ENCODE assay signal across 21 cellular contexts in genomic region chr21:20698585-20698984, GRCh38.
DNase-seq lines count a peak whose midpoint lies in the region; ATAC-seq and TF ChIP-seq lines count a peak whose summit lies in the region.
"Had no signal": no experiment of that assay in that cellular context is flagged by ENCODE, and none has a peak within 500 bp of the region (broad histone marks: within the 10 kb centered on the region; RNA-seq: fewer than 3 reads in every experiment).

No MANE protein-coding gene starts in this region.

- H3K56ac ChIP-seq in mesendoderm (ENCODE audit: low read length): no peak overlapping the region

- H3K79me1 ChIP-seq in mesendoderm (ENCODE audit: low read length): no peaks in the 10 kb centered on the region

- H4K5ac ChIP-seq in mesendoderm (ENCODE audit: low read length): no peak overlapping the region

- peaks cover 4% of the 10 kb centered on the region; the same call in 1 of the 2 replicates for H3K9me2 ChIP-seq in GM23338 (ENCODE audit: insufficient read depth)

- no peaks in the 10 kb centered on the region for H3F3A ChIP-seq in GM23338 (replicated peaks; ENCODE audit: low read depth)

- POLR2A ChIA-PET in WTC11 (lab: Charles Lee): no interaction called here

- ATAC-seq in GM23338 (peak; percentile 56), WTC11 (peak; percentile 87), GM18909 (IDR thresholded peaks at IDR 0.05; ENCODE audit: poor library complexity, unreplicated experiment) (no peak)
- ATAC-seq: A549; CD8-positive, alpha-beta T cell; HCT116 had no signal

- CTCF ChIA-PET in WTC11 (lab: Charles Lee): no interaction called here

- H3K18ac ChIP-seq in mesendoderm (ENCODE audit: low read length): no peak overlapping the region

- no peaks in the 10 kb centered on the region for H4K20me1 ChIP-seq in GM23338 (replicated peaks; ENCODE audit: insufficient read depth)
- H4K20me1 ChIP-seq: BLaER1 treated with 17β-estradiol and CSF1 and Interleukin-3, amounts not matched to agents 10 nM and 100 nM had no signal

- H3K4me2 ChIP-seq in GM23338: 0 out of 2 replicates have a peak overlapping the region, but pooled peaks have one; percentile 33
- H3K4me2 ChIP-seq in mesendoderm (ENCODE audit: low read length): no peak overlapping the region
- H3K4me2 ChIP-seq: A549; BLaER1 treated with 17β-estradiol and CSF1 and Interleukin-3, amounts not matched to agents 10 nM and 100 nM had no signal

- no peak overlapping the region for H2BK15ac ChIP-seq in mesendoderm (replicated peaks; ENCODE audit: low read depth)

- H3K36me3 Mint-ChIP-seq in GM23338 (ENCODE audit: low read depth): no peaks in the 10 kb centered on the region
- H3K36me3 Mint-ChIP-seq in WTC11: no peaks in the 10 kb centered on the region; the same call in 1 of the 2 replicates
- H3K36me3 Mint-ChIP-seq: CD14-positive monocyte; CD8-positive, alpha-beta T cell had no signal

- H3K4me3 Mint-ChIP-seq in GM23338 (no peak overlapping the region), WTC11 (no peak overlapping the region)
- H3K4me3 Mint-ChIP-seq: CD14-positive monocyte; CD8-positive, alpha-beta T cell had no signal

- TF ChIP-seq CTCF in GM23338 (conservative IDR thresholded peaks at IDR 0.05; ENCODE audit: low read depth in 2 of 2) (no peak), WTC11 (IDR thresholded peaks at IDR 0.05) (no peak)

- WGBS in mesendoderm (ENCODE audit: extremely low coverage, insufficient coverage, low lambda C conversion rate): no CpG with 5 or more reads among the region's 1 CpG

- H3K27ac ChIP-seq in GM23338 (ENCODE audit: low read depth): no peak overlapping the region
- no peak overlapping the region for H3K27ac ChIP-seq in mesendoderm (ENCODE audit: low read depth, low read length)
- H3K27ac ChIP-seq: A549; BLaER1 treated with 17β-estradiol and CSF1 and Interleukin-3, amounts not matched to agents 10 nM and 100 nM had no signal

- peaks cover 8% of the 10 kb centered on the region for H3K4me1 Mint-ChIP-seq in GM23338
- H3K4me1 Mint-ChIP-seq in WTC11: peaks cover 45% of the 10 kb centered on the region
- H3K4me1 Mint-ChIP-seq: CD14-positive monocyte had no signal

- peak overlapping the region; percentile 7; the same call in 1 of the 2 replicates for H3K27ac Mint-ChIP-seq in GM23338
- no peak overlapping the region; the same call in 1 of the 2 replicates for H3K27ac Mint-ChIP-seq in WTC11
- H3K27ac Mint-ChIP-seq: CD14-positive monocyte; CD8-positive, alpha-beta T cell had no signal

- peak overlapping the region; percentile 28 for H2AFZ ChIP-seq in GM23338

- H3K36me3 ChIP-seq in GM23338 (ENCODE audit: insufficient read depth): no peaks in the 10 kb centered on the region
- no peaks in the 10 kb centered on the region for H3K36me3 ChIP-seq in mesendoderm (ENCODE audit: control insufficient read depth, insufficient read depth, low read length)
- H3K36me3 ChIP-seq: BE2C; BLaER1 treated with 17β-estradiol and CSF1 and Interleukin-3, amounts not matched to agents 10 nM and 100 nM had no signal

- H3K9ac ChIP-seq in mesendoderm (ENCODE audit: low read length): no peak overlapping the region
- H3K9ac ChIP-seq: BLaER1 treated with 17β-estradiol and CSF1 and Interleukin-3, amounts not matched to agents 10 nM and 100 nM had no signal

- H3K27me3 ChIP-seq in GM23338 (ENCODE audit: insufficient read depth) (no peaks in the 10 kb centered on the region), mesendoderm (ENCODE audit: insufficient read depth, low read length, poor library complexity) (no peaks in the 10 kb centered on the region)
- H3K27me3 ChIP-seq: BE2C; BLaER1 treated with 17β-estradiol and CSF1 and Interleukin-3, amounts not matched to agents 10 nM and 100 nM had no signal

- H3K4ac ChIP-seq in mesendoderm (ENCODE audit: low read depth, low read length): no peak overlapping the region

- peaks cover 5% of the 10 kb centered on the region; the same call in 1 of the 2 replicates for H3K4me1 ChIP-seq in GM23338 (ENCODE audit: insufficient read depth)
- no peaks in the 10 kb centered on the region for H3K4me1 ChIP-seq in mesendoderm (ENCODE audit: control insufficient read depth, low read depth, low read length)
- H3K4me1 ChIP-seq: A549; BLaER1 treated with 17β-estradiol and CSF1 and Interleukin-3, amounts not matched to agents 10 nM and 100 nM had no signal

- DNase-seq in GM23338 (ENCODE audit: low spot score): peak; percentile 14
- peak; percentile 29 for DNase-seq in WTC11 (ENCODE audit: low spot score)
- DNase-seq in mesendoderm: peak; percentile 19
- DNase-seq in CD1c-positive myeloid dendritic cell (ENCODE audit: extremely low spot score): no peak
- DNase-seq in DMS153 (lab: John Stamatoyannopoulos, UW): no peak
- no peak for DNase-seq in activated CD8-positive, alpha-beta memory T cell treated with anti-CD3 and anti-CD28 coated beads, Interleukin-2, amount 50 U/mL, for 4 hours
- DNase-seq: 8988T; ACHN; AML-193; BE2C; CD8-positive, alpha-beta T cell; DMS 273 treated with DMSO at 0.1 percent for 48 hours; DMS53; DMS79 treated with DMSO at 0.1 percent for 48 hours; GOT3; H7 had no signal

- H3K4me3 ChIP-seq in GM23338 (no peak overlapping the region), mesendoderm (ENCODE audit: low read length) (no peak overlapping the region)
- H3K4me3 ChIP-seq: A549; BLaER1 treated with 17β-estradiol and CSF1 and Interleukin-3, amounts not matched to agents 10 nM and 100 nM had no signal

- no peak overlapping the region for H2BK5ac ChIP-seq in mesendoderm (ENCODE audit: low read length)

- H3K79me2 ChIP-seq in GM23338 (replicated peaks; ENCODE audit: insufficient read depth) (no peaks in the 10 kb centered on the region), mesendoderm (ENCODE audit: control insufficient read depth, insufficient read depth, low read length) (no peaks in the 10 kb centered on the region)

- H3K27me3 Mint-ChIP-seq in GM23338 (ENCODE audit: insufficient read depth, low read depth, poor library complexity) (peaks cover 7% of the 10 kb centered on the region), WTC11 (ENCODE audit: low read depth) (no peaks in the 10 kb centered on the region)

- H2BK120ac ChIP-seq in mesendoderm (ENCODE audit: low read depth, low read length): no peak overlapping the region

- H2AK5ac ChIP-seq in mesendoderm (ENCODE audit: low read length): no peak overlapping the region

- H3K9me3 Mint-ChIP-seq in GM23338: no peaks in the 10 kb centered on the region; the same call in 2 of the 3 replicates
- peaks cover 9% of the 10 kb centered on the region for H3K9me3 Mint-ChIP-seq in WTC11

- no peak overlapping the region for H3K23ac ChIP-seq in mesendoderm (ENCODE audit: low read length)

- no peak overlapping the region for H4K8ac ChIP-seq in mesendoderm (ENCODE audit: low read depth, low read length)

TF ChIP-seq in GM23338, 12 proteins besides CTCF, POLR2A, EP300 and RAD21 (continues in another document):
- TF ChIP-seq EZH2 (IDR thresholded peaks at IDR 0.05; ENCODE audit: low read depth, unreplicated experiment) (no peak), EZH2phosphoT487 (IDR thresholded peaks at IDR 0.05; ENCODE audit: unreplicated experiment) (no peak)
- TF ChIP-seq, protein P1, sequence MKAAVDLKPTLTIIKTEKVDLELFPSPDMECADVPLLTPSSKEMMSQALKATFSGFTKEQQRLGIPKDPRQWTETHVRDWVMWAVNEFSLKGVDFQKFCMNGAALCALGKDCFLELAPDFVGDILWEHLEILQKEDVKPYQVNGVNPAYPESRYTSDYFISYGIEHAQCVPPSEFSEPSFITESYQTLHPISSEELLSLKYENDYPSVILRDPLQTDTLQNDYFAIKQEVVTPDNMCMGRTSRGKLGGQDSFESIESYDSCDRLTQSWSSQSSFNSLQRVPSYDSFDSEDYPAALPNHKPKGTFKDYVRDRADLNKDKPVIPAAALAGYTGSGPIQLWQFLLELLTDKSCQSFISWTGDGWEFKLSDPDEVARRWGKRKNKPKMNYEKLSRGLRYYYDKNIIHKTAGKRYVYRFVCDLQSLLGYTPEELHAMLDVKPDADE (IDR thresholded peaks at IDR 0.05): no peak

TF ChIP-seq in WTC11, 78 proteins besides CTCF, POLR2A, EP300 and RAD21:
- TF ChIP-seq GRHL2 (CRISPR knock-in tag; IDR thresholded peaks at IDR 0.05; ENCODE audit: insufficient replicate concordance, severe bottlenecking): no peak
- TF ChIP-seq MXD4 (CRISPR knock-in tag; IDR thresholded peaks at IDR 0.05; ENCODE audit: borderline replicate concordance): no peak

Comparison
In these comparisons a context has a peak if more than half of its experiments do, and no peak if none do; other contexts are left out.
1. DNase-seq: peak in GM23338 (single experiment), WTC11 (single experiment) and mesendoderm (single experiment); none in CD1c-positive myeloid dendritic cell (single experiment), DMS153 (single experiment) and activated CD8-positive, alpha-beta memory T cell treated with anti-CD3 and anti-CD28 coated beads, Interleukin-2, amount 50 U/mL, for 4 hours (single experiment).